10 cellular contexts compared by ENCODE assay signal in genomic region chr4:74159397-74159709, GRCh38. TPM values are rescaled to one million over a fixed set of nuclear protein-coding genes. Genes with fewer than 3 reads are reported as not detected.
DNase-seq lines count a peak whose midpoint lies in the region; ATAC-seq and TF ChIP-seq lines count a peak whose summit lies in the region.
"Had no signal": no experiment of that assay in that cellular context is flagged by ENCODE, and none has a peak within 500 bp of the region (broad histone marks: within the 10 kb centered on the region; RNA-seq: fewer than 3 reads in every experiment).

No MANE protein-coding gene starts in this region.

- peak overlapping the region; percentile 87 for H3K27ac Mint-ChIP-seq in CD4-positive, alpha-beta T cell
- H3K27ac Mint-ChIP-seq in chondrocyte (ENCODE audit: unreplicated experiment) (no peak overlapping the region), nephron progenitor cell (no peak overlapping the region)

- H3K4me3 ChIP-seq in Jurkat, Clone E6-1 (ENCODE audit: low read length) = peak overlapping the region; percentile 84; the same call in 1 of the 2 replicates

- no peak for TF ChIP-seq CTCF in CD4-positive, alpha-beta T cell (IDR thresholded peaks at IDR 0.05)
- TF ChIP-seq CTCF in chondrocyte (IDR thresholded peaks at IDR 0.05) (no peak), nephron progenitor cell (IDR thresholded peaks at IDR 0.05) (no peak)

- H3K9me3 ChIP-seq in CD4-positive, alpha-beta T cell (ENCODE audit: control insufficient read depth, low read length) = no peaks in the 10 kb centered on the region
- H3K9me3 ChIP-seq: left lung, SJSA1 had no signal

- H3K4me1 Mint-ChIP-seq in CD4-positive, alpha-beta T cell (ENCODE audit: low read depth) = peaks cover 27% of the 10 kb centered on the region
- H3K4me1 Mint-ChIP-seq in chondrocyte (ENCODE audit: low read depth) (peaks cover 30% of the 10 kb centered on the region), nephron progenitor cell (peaks cover 27% of the 10 kb centered on the region)

- peak overlapping the region; percentile 95 for H3K4me3 Mint-ChIP-seq in CD4-positive, alpha-beta T cell
- H3K4me3 Mint-ChIP-seq in chondrocyte (ENCODE audit: unreplicated experiment) (peak overlapping the region; percentile 84), nephron progenitor cell (peak overlapping the region; percentile 91)

- DNase-seq in CD4-positive, alpha-beta T cell = no peak
- DNase-seq in Jurkat, Clone E6-1 (ENCODE audit: low read depth, low spot score) = no peak
- no peak for DNase-seq in chondrocyte (ENCODE audit: low spot score)
- no peak for DNase-seq in nephron progenitor cell
- no peak for DNase-seq in NCI-H2227 treated with DMSO at 0.1 percent for 48 hours (lab: John Stamatoyannopoulos, UW)
- DNase-seq in pons (ENCODE audit: low spot score) = no peak
- no peak for DNase-seq in cortex of kidney (lab: John Stamatoyannopoulos, UW)
- DNase-seq: left lung had no signal

- H3K9me3 Mint-ChIP-seq in CD4-positive, alpha-beta T cell = no peaks in the 10 kb centered on the region
- H3K9me3 Mint-ChIP-seq in chondrocyte (ENCODE audit: low read depth) (no peaks in the 10 kb centered on the region), nephron progenitor cell (no peaks in the 10 kb centered on the region)

- H3K27me3 Mint-ChIP-seq in CD4-positive, alpha-beta T cell = no peaks in the 10 kb centered on the region
- H3K27me3 Mint-ChIP-seq in chondrocyte (ENCODE audit: low read depth) (no peaks in the 10 kb centered on the region), nephron progenitor cell (ENCODE audit: low read depth, poor library complexity) (peaks cover 9% of the 10 kb centered on the region)

- no peak overlapping the region for H3K27ac ChIP-seq in CD4-positive, alpha-beta T cell (ENCODE audit: low read depth, low read length)
- H3K27ac ChIP-seq: SJSA1 had no signal

- POLR2A ChIA-PET in CD4-positive, alpha-beta T cell (lab: Charles Lee) = no interaction called here

- CTCF ChIA-PET in CD4-positive, alpha-beta T cell (lab: Charles Lee) = no interaction called here

- H3K27me3 ChIP-seq in CD4-positive, alpha-beta T cell (ENCODE audit: control insufficient read depth, insufficient read depth, low read length) = no peaks in the 10 kb centered on the region
- H3K27me3 ChIP-seq: left lung, SJSA1 had no signal

- H3K36me3 Mint-ChIP-seq in CD4-positive, alpha-beta T cell (ENCODE audit: low read depth) = peaks cover 41% of the 10 kb centered on the region
- H3K36me3 Mint-ChIP-seq in chondrocyte (ENCODE audit: low read depth) (peaks cover 6% of the 10 kb centered on the region), nephron progenitor cell (ENCODE audit: low read depth) (peaks cover 40% of the 10 kb centered on the region)

- ATAC-seq in CD4-positive, alpha-beta T cell (ENCODE audit: poor library complexity) = no peak
- ATAC-seq in GM18517 (IDR thresholded peaks at IDR 0.05; ENCODE audit: unreplicated experiment) = no peak
- ATAC-seq: left lung had no signal

- intact Hi-C loops in CD4-positive, alpha-beta T cell (cut with DNase I, micrococcal nuclease) = loop anchor here in 1 of 2 experiments (5.0 kb wide), 1 partner anchor 902 kb away; the partner anchor contains the start of gene ANKRD17

RNA-seq across cellular contexts. Expression of gene MTHFD2L, which starts 1.4 kb away (rescaled TPM):
- 10 to 100 TPM; 13.7 to 14.4 TPM for total RNA-seq in CD4-positive, alpha-beta T cell
- 11.3 TPM for polyA plus RNA-seq in Jurkat, Clone E6-1 (2012; ENCODE audit: insufficient read depth, insufficient read length)
- total RNA-seq in chondrocyte = 6.6 to 10.6 TPM (median 7.4 TPM) in 3 replicates
